ENCODE assay signal across 11 cellular contexts in the genomic region with DNA sequence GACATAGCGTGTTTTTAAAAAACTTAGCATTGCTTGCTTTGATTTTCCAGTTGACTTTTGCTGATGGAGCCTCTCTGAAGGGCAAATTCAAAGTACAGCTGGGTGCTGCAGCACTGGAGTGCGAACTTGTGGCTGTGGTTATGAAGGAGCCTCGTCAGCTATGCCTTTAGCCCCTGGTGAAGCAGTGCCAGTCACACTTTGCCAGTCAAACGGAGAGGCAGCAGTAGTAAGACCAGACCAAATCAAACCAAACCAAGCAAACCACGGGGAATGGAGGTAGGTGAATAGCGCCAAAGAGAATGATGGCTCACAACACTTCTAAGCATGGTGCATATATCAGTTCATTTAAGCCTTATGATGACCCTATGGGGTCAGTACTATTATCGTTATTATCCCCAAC. TPM values are rescaled to one million over a fixed set of nuclear protein-coding genes. Genes with fewer than 3 reads are reported as not detected.
DNase-seq lines count a peak whose midpoint lies in the region; ATAC-seq and TF ChIP-seq lines count a peak whose summit lies in the region.
"Had no signal": no experiment of that assay in that cellular context is flagged by ENCODE, and none has a peak within 500 bp of the region (broad histone marks: within the 10 kb centered on the region; RNA-seq: fewer than 3 reads in every experiment).

No MANE protein-coding gene starts in this region.

- peak overlapping the region; percentile 46 for H3K4me3 Mint-ChIP-seq in activated CD8-positive, alpha-beta memory T cell treated with anti-CD3 and anti-CD28 coated beads, Interleukin-2, amount 10 ng/mL, durations not matched to agents 7 days and 5 days
- H3K4me3 Mint-ChIP-seq in stimulated activated naive CD8-positive, alpha-beta T cell treated with anti-CD3 and anti-CD28 coated beads, Interleukin-15, Interleukin-2, amounts not matched to agents 100 ng/mL and 50 ng/mL, for 24 hours: peak overlapping the region; percentile 65

- peaks cover 67% of the 10 kb centered on the region for H3K4me1 Mint-ChIP-seq in activated CD8-positive, alpha-beta memory T cell treated with anti-CD3 and anti-CD28 coated beads, Interleukin-2, amount 10 ng/mL, durations not matched to agents 7 days and 5 days
- H3K4me1 Mint-ChIP-seq in stimulated activated naive CD8-positive, alpha-beta T cell treated with anti-CD3 and anti-CD28 coated beads, Interleukin-15, Interleukin-2, amounts not matched to agents 100 ng/mL and 50 ng/mL, for 24 hours (ENCODE audit: low read depth): peaks cover 78% of the 10 kb centered on the region

- TF ChIP-seq CTCF in NB4 (IDR thresholded peaks at IDR 0.05; ENCODE audit: low read depth, low read length) (no peak), fibroblast of villous mesenchyme (IDR thresholded peaks at IDR 0.05; ENCODE audit: insufficient read depth, low read depth, low read length) (no peak)

- H3K27ac Mint-ChIP-seq in activated CD8-positive, alpha-beta memory T cell treated with anti-CD3 and anti-CD28 coated beads, Interleukin-2, amount 10 ng/mL, durations not matched to agents 7 days and 5 days: peak overlapping the region; percentile 77
- H3K27ac Mint-ChIP-seq in stimulated activated naive CD8-positive, alpha-beta T cell treated with anti-CD3 and anti-CD28 coated beads, Interleukin-15, Interleukin-2, amounts not matched to agents 100 ng/mL and 50 ng/mL, for 24 hours: peak overlapping the region; percentile 82

- TF ChIP-seq POLR2A in NB4 (IDR thresholded peaks at IDR 0.05; ENCODE audit: extremely low read depth, insufficient read length): no peak

- ATAC-seq in activated CD8-positive, alpha-beta memory T cell treated with anti-CD3 and anti-CD28 coated beads, Interleukin-2, amount 10 ng/mL, durations not matched to agents 7 days and 5 days: no peak

- peaks cover 16% of the 10 kb centered on the region for H3K36me3 Mint-ChIP-seq in activated CD8-positive, alpha-beta memory T cell treated with anti-CD3 and anti-CD28 coated beads, Interleukin-2, amount 10 ng/mL, durations not matched to agents 7 days and 5 days
- peaks cover 17% of the 10 kb centered on the region for H3K36me3 Mint-ChIP-seq in stimulated activated naive CD8-positive, alpha-beta T cell treated with anti-CD3 and anti-CD28 coated beads, Interleukin-15, Interleukin-2, amounts not matched to agents 100 ng/mL and 50 ng/mL, for 24 hours (ENCODE audit: low read depth)

- H3K4me3 ChIP-seq in NB4 (ENCODE audit: low read depth, low read length) (no peak overlapping the region), fibroblast of villous mesenchyme (ENCODE audit: low read depth, low read length) (peak overlapping the region; percentile 38), H7 (ENCODE audit: insufficient read depth, low read depth, low read length) (no peak overlapping the region)
- H3K4me3 ChIP-seq: HAP-1 had no signal

- H3K36me3 ChIP-seq in H7 (replicated peaks; ENCODE audit: control insufficient read depth, insufficient read depth, low read length): no peaks in the 10 kb centered on the region
- H3K36me3 ChIP-seq: HAP-1 had no signal

- no peaks in the 10 kb centered on the region for H3K9me3 Mint-ChIP-seq in activated CD8-positive, alpha-beta memory T cell treated with anti-CD3 and anti-CD28 coated beads, Interleukin-2, amount 10 ng/mL, durations not matched to agents 7 days and 5 days (ENCODE audit: low read depth)
- no peaks in the 10 kb centered on the region for H3K9me3 Mint-ChIP-seq in stimulated activated naive CD8-positive, alpha-beta T cell treated with anti-CD3 and anti-CD28 coated beads, Interleukin-15, Interleukin-2, amounts not matched to agents 100 ng/mL and 50 ng/mL, for 24 hours

- H3K27me3 ChIP-seq in H7 (ENCODE audit: control insufficient read depth, insufficient read depth, low read length): no peaks in the 10 kb centered on the region

- DNase-seq in activated CD8-positive, alpha-beta memory T cell treated with anti-CD3 and anti-CD28 coated beads, Interleukin-2, amount 10 ng/mL, durations not matched to agents 7 days and 5 days: peak; percentile 68
- no peak for DNase-seq in activated CD8-positive, alpha-beta memory T cell treated with anti-CD3 and anti-CD28 coated beads, Interleukin-2, amount 50 U/mL, for 4 hours
- DNase-seq in NB4 (ENCODE audit: low read depth): peak; percentile 26
- no peak for DNase-seq in fibroblast of villous mesenchyme (ENCODE audit: low read depth)
- no peak for DNase-seq in DMS79 (lab: John Stamatoyannopoulos, UW)
- DNase-seq in NCI-H1417 (lab: John Stamatoyannopoulos, UW): no peak
- no peak for DNase-seq in H7
- DNase-seq: activated effector memory CD4-positive, alpha-beta T cell treated with Interleukin-2 at 50 U/mL for 16 hours; NCI-H2227 treated with DMSO at 0.1 percent for 48 hours had no signal

- CTCF ChIA-PET in activated CD8-positive, alpha-beta memory T cell treated with anti-CD3 and anti-CD28 coated beads, Interleukin-2, amount 10 ng/mL, durations not matched to agents 7 days and 5 days (lab: Charles Lee): interaction anchor here (1.1 kb wide), 1 partner anchor 68 kb away, joined by 3 read pairs; no protein-coding TSS in a partner anchor

- no peaks in the 10 kb centered on the region for H3K27me3 Mint-ChIP-seq in activated CD8-positive, alpha-beta memory T cell treated with anti-CD3 and anti-CD28 coated beads, Interleukin-2, amount 10 ng/mL, durations not matched to agents 7 days and 5 days
- H3K27me3 Mint-ChIP-seq in stimulated activated naive CD8-positive, alpha-beta T cell treated with anti-CD3 and anti-CD28 coated beads, Interleukin-15, Interleukin-2, amounts not matched to agents 100 ng/mL and 50 ng/mL, for 24 hours: no peaks in the 10 kb centered on the region

RNA-seq across cellular contexts. Expression of a gene that starts 15.1 kb away (rescaled TPM):
- 100 to 1,000 TPM; 168 to 258 TPM for total RNA-seq in activated CD8-positive, alpha-beta memory T cell treated with anti-CD3 and anti-CD28 coated beads, Interleukin-2, amount 10 ng/mL, durations not matched to agents 7 days and 5 days
- 914 and 1,547 TPM in 2 replicates for total RNA-seq in fibroblast of villous mesenchyme
- 166 and 211 TPM in 2 replicates for total RNA-seq in H7 (2014; rRNA removed; shearing (Covaris generic))

Comparison
In these comparisons a context has a peak if more than half of its experiments do, and no peak if none do; other contexts are left out.
1. DNase-seq: peak in activated CD8-positive, alpha-beta memory T cell treated with anti-CD3 and anti-CD28 coated beads, Interleukin-2, amount 10 ng/mL, durations not matched to agents 7 days and 5 days (single experiment) and NB4 (single experiment); none in activated CD8-positive, alpha-beta memory T cell treated with anti-CD3 and anti-CD28 coated beads, Interleukin-2, amount 50 U/mL, for 4 hours (single experiment), fibroblast of villous mesenchyme (single experiment), DMS79 (single experiment), NCI-H1417 (0 of 3) and H7 (single experiment).